Comparison of ENCODE assay signal across 10 cellular contexts in genomic region chr17:35892091-35892637, GRCh38. TPM values are rescaled to one million over a fixed set of nuclear protein-coding genes. Genes with fewer than 3 reads are reported as not detected.
DNase-seq lines count a peak whose midpoint lies in the region; ATAC-seq lines count a peak whose summit lies in the region.
"Had no signal": no experiment of that assay in that cellular context is flagged by ENCODE, and none has a peak within 500 bp of the region (broad histone marks: within the 10 kb centered on the region; RNA-seq: fewer than 3 reads in every experiment).

No MANE protein-coding gene starts in this region.

- intact Hi-C loops in activated CD4-positive, alpha-beta T cell treated with anti-CD3 and anti-CD28 coated beads, Interleukin-2, amount 10 ng/mL, durations not matched to agents 24 days and 14 days (cut with micrococcal nuclease): loop anchor here (2.0 to 10.0 kb wide), 2 partner anchors 39 to 183 kb away; partner anchors contain the start of gene RDM1

- H3K27me3 Mint-ChIP-seq in activated CD4-positive, alpha-beta T cell treated with anti-CD3 and anti-CD28 coated beads, Interleukin-2, amount 10 ng/mL, durations not matched to agents 24 days and 14 days: no peaks in the 10 kb centered on the region

- peaks cover 3% of the 10 kb centered on the region for H3K36me3 Mint-ChIP-seq in activated CD4-positive, alpha-beta T cell treated with anti-CD3 and anti-CD28 coated beads, Interleukin-2, amount 10 ng/mL, durations not matched to agents 24 days and 14 days (ENCODE audit: low read depth)

- H3K4me1 Mint-ChIP-seq in activated CD4-positive, alpha-beta T cell treated with anti-CD3 and anti-CD28 coated beads, Interleukin-2, amount 10 ng/mL, durations not matched to agents 24 days and 14 days: peaks cover 63% of the 10 kb centered on the region

- H3K9me3 Mint-ChIP-seq in activated CD4-positive, alpha-beta T cell treated with anti-CD3 and anti-CD28 coated beads, Interleukin-2, amount 10 ng/mL, durations not matched to agents 24 days and 14 days: peaks cover 4% of the 10 kb centered on the region
- H3K9me3 Mint-ChIP-seq: activated B cell treated with CpG ODN at 0.5 μM for 24 hours had no signal

- ATAC-seq in HG02759 (IDR thresholded peaks at IDR 0.05; ENCODE audit: unreplicated experiment): peak; percentile 49
- ATAC-seq in HG02610 (IDR thresholded peaks at IDR 0.05; ENCODE audit: unreplicated experiment): no peak

- peak overlapping the region; percentile 83 for H3K27ac Mint-ChIP-seq in activated CD4-positive, alpha-beta T cell treated with anti-CD3 and anti-CD28 coated beads, Interleukin-2, amount 10 ng/mL, durations not matched to agents 24 days and 14 days

- peak; percentile 78 for DNase-seq in activated CD4-positive, alpha-beta T cell treated with anti-CD3 and anti-CD28 coated beads, Interleukin-2, amount 10 ng/mL, durations not matched to agents 24 days and 14 days
- peak; percentile 22 for DNase-seq in dermis blood vessel endothelial cell
- DNase-seq in stimulated activated CD4-positive, alpha-beta T cell treated with anti-CD3 and anti-CD28 coated beads, Interleukin-2, amount 100 ng/mL, for 4 hours (ENCODE audit: low read depth): peak; percentile 14
- no peak for DNase-seq in medulla oblongata (ENCODE audit: extremely low spot score)
- no peak for DNase-seq in NCI-H226
- no peak for DNase-seq in SK-N-DZ (ENCODE audit: low spot score)
- DNase-seq: activated B cell treated with CpG ODN at 0.5 μM for 24 hours, NCI-H524 treated with DMSO at 0.1 percent for 48 hours had no signal

- peak overlapping the region; percentile 29 for H3K4me3 Mint-ChIP-seq in activated CD4-positive, alpha-beta T cell treated with anti-CD3 and anti-CD28 coated beads, Interleukin-2, amount 10 ng/mL, durations not matched to agents 24 days and 14 days
- H3K4me3 Mint-ChIP-seq: activated B cell treated with CpG ODN at 0.5 μM for 24 hours had no signal

RNA-seq across cellular contexts. Expression of gene CCL5, which starts 12.0 kb away (rescaled TPM):
- total RNA-seq in activated CD4-positive, alpha-beta T cell treated with anti-CD3 and anti-CD28 coated beads, Interleukin-2, amount 10 ng/mL, durations not matched to agents 24 days and 14 days: 19.6 and 20.7 TPM in 2 replicates
- 0.17 TPM in 1 of 2 replicates, not detected in the other for total RNA-seq in dermis blood vessel endothelial cell
- not detected in 2 replicates for polyA plus RNA-seq in SK-N-DZ (2014; cell fraction: cytosol; rRNA removed)
- polyA plus RNA-seq in SK-N-DZ (2014; cell fraction: nucleus; rRNA removed): not detected in 2 replicates

RNA-seq across cellular contexts. Expression of gene HEATR9, which starts 23.5 kb away (rescaled TPM):
- total RNA-seq in activated CD4-positive, alpha-beta T cell treated with anti-CD3 and anti-CD28 coated beads, Interleukin-2, amount 10 ng/mL, durations not matched to agents 24 days and 14 days: 0.14 TPM in 1 of 2 replicates, not detected in the other
- total RNA-seq in dermis blood vessel endothelial cell: not detected in 2 replicates
- polyA plus RNA-seq in SK-N-DZ (2014; cell fraction: cytosol; rRNA removed): not detected in 2 replicates
- polyA plus RNA-seq in SK-N-DZ (2014; cell fraction: nucleus; rRNA removed): not detected in 2 replicates
- total RNA-seq: activated B cell treated with CpG ODN at 0.5 μM for 24 hours had no signal

RNA-seq across cellular contexts. Expression of gene RDM1, which starts 38.4 kb away (rescaled TPM):
- 2.6 and 2.9 TPM in 2 replicates for total RNA-seq in activated CD4-positive, alpha-beta T cell treated with anti-CD3 and anti-CD28 coated beads, Interleukin-2, amount 10 ng/mL, durations not matched to agents 24 days and 14 days
- 0.47 and 1.0 TPM in 2 replicates for total RNA-seq in dermis blood vessel endothelial cell
- polyA plus RNA-seq in SK-N-DZ (2014; cell fraction: cytosol; rRNA removed): 1.6 and 1.8 TPM in 2 replicates
- polyA plus RNA-seq in SK-N-DZ (2014; cell fraction: nucleus; rRNA removed): 1.6 and 3.9 TPM in 2 replicates
- total RNA-seq: activated B cell treated with CpG ODN at 0.5 μM for 24 hours had no signal

RNA-seq across cellular contexts. Expression of gene LYZL6, which starts 51.3 kb away (rescaled TPM):
- total RNA-seq in activated CD4-positive, alpha-beta T cell treated with anti-CD3 and anti-CD28 coated beads, Interleukin-2, amount 10 ng/mL, durations not matched to agents 24 days and 14 days: not detected in 2 replicates
- not detected in 2 replicates for total RNA-seq in dermis blood vessel endothelial cell
- not detected in 2 replicates for polyA plus RNA-seq in SK-N-DZ (2014; cell fraction: cytosol; rRNA removed)
- polyA plus RNA-seq in SK-N-DZ (2014; cell fraction: nucleus; rRNA removed): not detected in 2 replicates
- total RNA-seq: activated B cell treated with CpG ODN at 0.5 μM for 24 hours had no signal

Comparison
In these comparisons a context has a peak if more than half of its experiments do, and no peak if none do; other contexts are left out.
1. DNase-seq: peak in activated CD4-positive, alpha-beta T cell treated with anti-CD3 and anti-CD28 coated beads, Interleukin-2, amount 10 ng/mL, durations not matched to agents 24 days and 14 days (single experiment), dermis blood vessel endothelial cell (single experiment) and stimulated activated CD4-positive, alpha-beta T cell treated with anti-CD3 and anti-CD28 coated beads, Interleukin-2, amount 100 ng/mL, for 4 hours (single experiment); none in medulla oblongata (single experiment), NCI-H226 (single experiment) and SK-N-DZ (single experiment).
2. RNA of gene CCL5, which starts 12.0 kb away (total RNA-seq): 19.6 to 20.7 TPM in activated CD4-positive, alpha-beta T cell treated with anti-CD3 and anti-CD28 coated beads, Interleukin-2, amount 10 ng/mL, durations not matched to agents 24 days and 14 days; 0.17 TPM in dermis blood vessel endothelial cell; every median in the first group is over 10 times any median in the second.